ENCODE assay signal across 8 cellular contexts in genomic region chr11:4393209-4394196, GRCh38. TPM values are rescaled to one million over a fixed set of nuclear protein-coding genes. Genes with fewer than 3 reads are reported as not detected.
DNase-seq lines count a peak whose midpoint lies in the region; ATAC-seq lines count a peak whose summit lies in the region.

TSS of gene TRIM21 (minus strand) at chr11:4393702. CDS start at chr11:4390409, 3,293 bp downstream.

- in situ Hi-C loops in endometrial microvascular endothelial cells (cut with HindIII; ENCODE audit: inconsistent ontology term, low pct_unique_long_range_greater_than_20kb, low sequenced_read_pairs): no loop called here

- DNase-seq in Ammon's horn (ENCODE audit: low spot score) (peak; percentile 89), NOMO-1 treated with DMSO at 0.1 percent for 48 hours (lab: John Stamatoyannopoulos, UW; ENCODE audit: unreplicated experiment) (peak; percentile 96), mesenteric fat pad (ENCODE audit: low spot score) (no peak)
- peak; percentile 81 to 82 for DNase-seq in activated CD8-positive, alpha-beta memory T cell treated with anti-CD3 and anti-CD28 coated beads for 4 hours (ENCODE audit: low read depth in 2 of 2)
- DNase-seq in stimulated activated CD8-positive, alpha-beta memory T cell treated with anti-CD3 and anti-CD28 coated beads, Interleukin-15, amount 100 ng/mL, for 24 hours (ENCODE audit: low read depth): peak; percentile 52

- ATAC-seq in GM19025 (IDR thresholded peaks at IDR 0.05; ENCODE audit: low read depth, unreplicated experiment) (peak; percentile 100), HG03342 (IDR thresholded peaks at IDR 0.05; ENCODE audit: unreplicated experiment) (peak; percentile 100)

RNA-seq across cellular contexts. Expression of gene TRIM21, which starts in this region (rescaled TPM):
- total RNA-seq in endometrial microvascular endothelial cells (ENCODE audit: inconsistent ontology term) (49.7 TPM), mesenteric fat pad (18.4 TPM)
